1 cellular context compared by ENCODE assay signal in genomic region chr18:10306779-10307178, GRCh38.
TF ChIP-seq lines count a peak whose summit lies in the region.

No MANE protein-coding gene starts in this region.

TF ChIP-seq in GM12878, 131 proteins besides CTCF, POLR2A, EP300 and RAD21 (continued from another document):
- TF ChIP-seq, protein P1, sequence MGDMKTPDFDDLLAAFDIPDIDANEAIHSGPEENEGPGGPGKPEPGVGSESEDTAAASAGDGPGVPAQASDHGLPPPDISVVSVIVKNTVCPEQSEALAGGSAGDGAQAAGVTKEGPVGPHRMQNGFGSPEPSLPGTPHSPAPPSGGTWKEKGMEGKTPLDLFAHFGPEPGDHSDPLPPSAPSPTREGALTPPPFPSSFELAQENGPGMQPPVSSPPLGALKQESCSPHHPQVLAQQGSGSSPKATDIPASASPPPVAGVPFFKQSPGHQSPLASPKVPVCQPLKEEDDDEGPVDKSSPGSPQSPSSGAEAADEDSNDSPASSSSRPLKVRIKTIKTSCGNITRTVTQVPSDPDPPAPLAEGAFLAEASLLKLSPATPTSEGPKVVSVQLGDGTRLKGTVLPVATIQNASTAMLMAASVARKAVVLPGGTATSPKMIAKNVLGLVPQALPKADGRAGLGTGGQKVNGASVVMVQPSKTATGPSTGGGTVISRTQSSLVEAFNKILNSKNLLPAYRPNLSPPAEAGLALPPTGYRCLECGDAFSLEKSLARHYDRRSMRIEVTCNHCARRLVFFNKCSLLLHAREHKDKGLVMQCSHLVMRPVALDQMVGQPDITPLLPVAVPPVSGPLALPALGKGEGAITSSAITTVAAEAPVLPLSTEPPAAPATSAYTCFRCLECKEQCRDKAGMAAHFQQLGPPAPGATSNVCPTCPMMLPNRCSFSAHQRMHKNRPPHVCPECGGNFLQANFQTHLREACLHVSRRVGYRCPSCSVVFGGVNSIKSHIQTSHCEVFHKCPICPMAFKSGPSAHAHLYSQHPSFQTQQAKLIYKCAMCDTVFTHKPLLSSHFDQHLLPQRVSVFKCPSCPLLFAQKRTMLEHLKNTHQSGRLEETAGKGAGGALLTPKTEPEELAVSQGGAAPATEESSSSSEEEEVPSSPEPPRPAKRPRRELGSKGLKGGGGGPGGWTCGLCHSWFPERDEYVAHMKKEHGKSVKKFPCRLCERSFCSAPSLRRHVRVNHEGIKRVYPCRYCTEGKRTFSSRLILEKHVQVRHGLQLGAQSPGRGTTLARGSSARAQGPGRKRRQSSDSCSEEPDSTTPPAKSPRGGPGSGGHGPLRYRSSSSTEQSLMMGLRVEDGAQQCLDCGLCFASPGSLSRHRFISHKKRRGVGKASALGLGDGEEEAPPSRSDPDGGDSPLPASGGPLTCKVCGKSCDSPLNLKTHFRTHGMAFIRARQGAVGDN (IDR thresholded peaks at IDR 0.05) = no peak
- no peak for TF ChIP-seq TBL1XR1 (IDR thresholded peaks at IDR 0.05; ENCODE audit: low read depth, low read length)
- TF ChIP-seq JUND (IDR thresholded peaks at IDR 0.05; ENCODE audit: low read depth, low read length) = no peak
- no peak for TF ChIP-seq KDM1A (IDR thresholded peaks at IDR 0.05; ENCODE audit: borderline replicate concordance)
- no peak for TF ChIP-seq ZNF622 (IDR thresholded peaks at IDR 0.05)
- no peak for TF ChIP-seq ZBTB33 (IDR thresholded peaks at IDR 0.05)
- no peak for TF ChIP-seq SRF (IDR thresholded peaks at IDR 0.05; ENCODE audit: low read depth in 2 of 2, low read length in 2 of 2)
